In the genomic region with DNA sequence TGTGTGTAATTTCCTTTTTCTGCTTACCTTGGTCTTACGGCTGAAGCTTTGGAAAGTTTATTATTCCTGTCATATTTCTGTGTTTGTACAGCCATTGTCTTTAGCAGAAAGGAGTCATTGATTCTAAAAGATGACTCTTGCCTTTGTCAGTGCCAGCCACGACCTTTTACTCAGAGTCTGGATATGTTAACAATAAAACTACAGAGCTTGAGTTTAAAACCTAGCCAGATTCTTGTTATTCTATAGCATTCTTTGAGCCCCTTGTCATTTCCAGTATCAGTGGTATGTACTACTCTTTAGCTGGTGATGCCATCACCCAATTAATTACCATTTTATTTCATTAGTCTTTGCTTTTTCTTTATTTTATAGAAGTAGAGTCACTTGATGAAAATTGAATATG, we compare ENCODE assay signal across 12 cellular contexts.
DNase-seq lines count a peak whose midpoint lies in the region; ATAC-seq and FAIRE-seq lines count a peak whose summit lies in the region.
"Had no signal": no experiment of that assay in that cellular context is flagged by ENCODE, and none has a peak within 500 bp of the region (broad histone marks: within the 10 kb centered on the region; RNA-seq: fewer than 3 reads in every experiment).

No MANE protein-coding gene starts in this region.

- no peak overlapping the region for H3K27ac Mint-ChIP-seq in activated naive CD8-positive, alpha-beta T cell treated with anti-CD3 and anti-CD28 coated beads, Interleukin-2, amount 50 U/mL, for 24 hours
- H3K27ac Mint-ChIP-seq in activated naive CD8-positive, alpha-beta T cell treated with anti-CD3 and anti-CD28 coated beads for 36 hours = no peak overlapping the region
- H3K27ac Mint-ChIP-seq in naive thymus-derived CD4-positive, alpha-beta T cell = no peak overlapping the region
- H3K27ac Mint-ChIP-seq: progenitor cell of endocrine pancreas had no signal

- H3K4me3 ChIP-seq in adipocyte (ENCODE audit: low read length) = peak overlapping the region; percentile 12
- H3K4me3 ChIP-seq in naive thymus-derived CD4-positive, alpha-beta T cell (ENCODE audit: low read length) = no peak overlapping the region

- no peaks in the 10 kb centered on the region for H3K9me3 Mint-ChIP-seq in activated naive CD8-positive, alpha-beta T cell treated with anti-CD3 and anti-CD28 coated beads, Interleukin-2, amount 50 U/mL, for 24 hours
- no peaks in the 10 kb centered on the region for H3K9me3 Mint-ChIP-seq in activated naive CD8-positive, alpha-beta T cell treated with anti-CD3 and anti-CD28 coated beads for 36 hours
- no peaks in the 10 kb centered on the region for H3K9me3 Mint-ChIP-seq in naive thymus-derived CD4-positive, alpha-beta T cell

- H3K27me3 ChIP-seq in adipocyte (replicated peaks; ENCODE audit: control insufficient read depth, insufficient read depth, low read length) = no peaks in the 10 kb centered on the region
- no peaks in the 10 kb centered on the region for H3K27me3 ChIP-seq in naive thymus-derived CD4-positive, alpha-beta T cell (ENCODE audit: control insufficient read depth in 2 of 2, insufficient read depth in 2 of 2, low read length in 2 of 2)

- ATAC-seq in activated naive CD8-positive, alpha-beta T cell treated with anti-CD3 and anti-CD28 coated beads, Interleukin-2, amount 50 U/mL, for 24 hours = peak; percentile 57
- no peak for ATAC-seq in naive thymus-derived CD4-positive, alpha-beta T cell
- ATAC-seq in GM18868 (IDR thresholded peaks at IDR 0.05; ENCODE audit: unreplicated experiment) = no peak

- intact Hi-C loops in naive thymus-derived CD4-positive, alpha-beta T cell (cut with micrococcal nuclease) = loop anchor here in 1 of 2 donors (2.0 kb wide), 1 partner anchor 16 kb away; no protein-coding TSS in a partner anchor

- peaks cover 40% of the 10 kb centered on the region for H3K4me1 Mint-ChIP-seq in activated naive CD8-positive, alpha-beta T cell treated with anti-CD3 and anti-CD28 coated beads, Interleukin-2, amount 50 U/mL, for 24 hours
- H3K4me1 Mint-ChIP-seq in activated naive CD8-positive, alpha-beta T cell treated with anti-CD3 and anti-CD28 coated beads for 36 hours = peaks cover 29% of the 10 kb centered on the region
- peaks cover 10 to 56% (median 42%) of the 10 kb centered on the region in 7 donors for H3K4me1 Mint-ChIP-seq in naive thymus-derived CD4-positive, alpha-beta T cell

- DNase-seq in activated naive CD8-positive, alpha-beta T cell treated with anti-CD3 and anti-CD28 coated beads, Interleukin-2, amount 50 U/mL, for 24 hours = no peak
- DNase-seq in activated naive CD8-positive, alpha-beta T cell treated with anti-CD3 and anti-CD28 coated beads for 36 hours = no peak
- DNase-seq in adipocyte (ENCODE audit: low read depth) (peak; percentile 65), globus pallidus (ENCODE audit: low spot score) (peak; percentile 92), urothelium cell line (ENCODE audit: low spot score) (peak; percentile 49), G401 (ENCODE audit: low spot score) (no peak)
- no peak for DNase-seq in naive thymus-derived CD4-positive, alpha-beta T cell
- DNase-seq: 8988T, GDM1 had no signal

- no peaks in the 10 kb centered on the region for H3K36me3 ChIP-seq in adipocyte (ENCODE audit: control insufficient read depth, insufficient read depth, low read length, severe bottlenecking)
- H3K36me3 ChIP-seq in naive thymus-derived CD4-positive, alpha-beta T cell (ENCODE audit: control insufficient read depth in 2 of 3, insufficient read depth in 3 of 3, low read length in 3 of 3) = no peaks in the 10 kb centered on the region

- POLR2A ChIA-PET in naive thymus-derived CD4-positive, alpha-beta T cell (lab: Charles Lee) = no interaction called here

- H3K9ac ChIP-seq in adipocyte (ENCODE audit: low read length) = no peak overlapping the region

- no peak overlapping the region for H3K4me3 Mint-ChIP-seq in activated naive CD8-positive, alpha-beta T cell treated with anti-CD3 and anti-CD28 coated beads, Interleukin-2, amount 50 U/mL, for 24 hours
- no peak overlapping the region for H3K4me3 Mint-ChIP-seq in activated naive CD8-positive, alpha-beta T cell treated with anti-CD3 and anti-CD28 coated beads for 36 hours
- no peak overlapping the region for H3K4me3 Mint-ChIP-seq in naive thymus-derived CD4-positive, alpha-beta T cell

- no peak for FAIRE-seq in urothelium cell line (lab: Jason Lieb, UNC)
- FAIRE-seq: TTC549 had no signal

- in situ Hi-C loops in G401 (cut with HindIII; ENCODE audit: low sequenced_read_pairs) = no loop called here

- no peaks in the 10 kb centered on the region for H3K9me3 ChIP-seq in adipocyte (ENCODE audit: control insufficient read depth, low read length)
- no peaks in the 10 kb centered on the region for H3K9me3 ChIP-seq in naive thymus-derived CD4-positive, alpha-beta T cell (ENCODE audit: control insufficient read depth in 2 of 3, low read length in 3 of 3)

- no peaks in the 10 kb centered on the region for H3K27me3 Mint-ChIP-seq in activated naive CD8-positive, alpha-beta T cell treated with anti-CD3 and anti-CD28 coated beads, Interleukin-2, amount 50 U/mL, for 24 hours
- no peaks in the 10 kb centered on the region for H3K27me3 Mint-ChIP-seq in activated naive CD8-positive, alpha-beta T cell treated with anti-CD3 and anti-CD28 coated beads for 36 hours
- H3K27me3 Mint-ChIP-seq in naive thymus-derived CD4-positive, alpha-beta T cell = no peaks in the 10 kb centered on the region
- H3K27me3 Mint-ChIP-seq: progenitor cell of endocrine pancreas had no signal

- peaks cover 16% of the 10 kb centered on the region for H3K36me3 Mint-ChIP-seq in activated naive CD8-positive, alpha-beta T cell treated with anti-CD3 and anti-CD28 coated beads, Interleukin-2, amount 50 U/mL, for 24 hours (ENCODE audit: low read depth)
- peaks cover 13% of the 10 kb centered on the region for H3K36me3 Mint-ChIP-seq in activated naive CD8-positive, alpha-beta T cell treated with anti-CD3 and anti-CD28 coated beads for 36 hours
- peaks cover 5 to 20% (median 11%) of the 10 kb centered on the region in 5 donors for H3K36me3 Mint-ChIP-seq in naive thymus-derived CD4-positive, alpha-beta T cell

- peaks cover 38% of the 10 kb centered on the region for H3K4me1 ChIP-seq in adipocyte (ENCODE audit: control insufficient read depth, insufficient read depth, low read length)
- peaks cover 0 to 5% of the 10 kb centered on the region in 2 donors for H3K4me1 ChIP-seq in naive thymus-derived CD4-positive, alpha-beta T cell (ENCODE audit: control insufficient read depth in 2 of 2, insufficient read depth in 2 of 2, low read length in 2 of 2)

- CTCF ChIA-PET in naive thymus-derived CD4-positive, alpha-beta T cell (lab: Charles Lee) = no interaction called here

- no peak overlapping the region for H3K27ac ChIP-seq in naive thymus-derived CD4-positive, alpha-beta T cell (ENCODE audit: low read depth, low read length)

Comparison
In these comparisons a context has a peak if more than half of its experiments do, and no peak if none do; other contexts are left out.
1. DNase-seq: peak in adipocyte (single experiment), globus pallidus (single experiment) and urothelium cell line (single experiment); none in activated naive CD8-positive, alpha-beta T cell treated with anti-CD3 and anti-CD28 coated beads, Interleukin-2, amount 50 U/mL, for 24 hours (single experiment), activated naive CD8-positive, alpha-beta T cell treated with anti-CD3 and anti-CD28 coated beads for 36 hours (single experiment), naive thymus-derived CD4-positive, alpha-beta T cell (0 of 9) and G401 (single experiment).